ENCODE assay signal across 21 cellular contexts in genomic region chr6:82702574-82702973, GRCh38.
DNase-seq lines count a peak whose midpoint lies in the region; ATAC-seq, FAIRE-seq and TF ChIP-seq lines count a peak whose summit lies in the region.
"Had no signal": no experiment of that assay in that cellular context is flagged by ENCODE, and none has a peak within 500 bp of the region (broad histone marks: within the 10 kb centered on the region; RNA-seq: fewer than 3 reads in every experiment).

No MANE protein-coding gene starts in this region.

- H3K27ac ChIP-seq in GM12878 (ENCODE audit: control insufficient read depth, insufficient read depth) = no peak overlapping the region
- H3K27ac ChIP-seq: 22Rv1, A549, C4-2B, GM23248 had no signal

- no peaks in the 10 kb centered on the region for H3K36me3 ChIP-seq in GM12878 (ENCODE audit: control insufficient read depth in 2 of 2, insufficient read depth in 2 of 2, low read length in 1 of 2)
- H3K36me3 ChIP-seq in neuron (ENCODE audit: insufficient read depth, low read length) = no peaks in the 10 kb centered on the region

- in situ Hi-C loops in Caki2 (cut with HindIII; ENCODE audit: low pct_unique_long_range_greater_than_20kb, low sequenced_read_pairs) = no loop called here
- in situ Hi-C loops in GM12878 (cut with MboI) = no loop called here

- no peaks in the 10 kb centered on the region for H3K27me3 ChIP-seq in GM12878 (replicated peaks in 1 of 2; ENCODE audit: control insufficient read depth in 2 of 2, insufficient read depth in 2 of 2, low read length in 1 of 2)
- no peaks in the 10 kb centered on the region for H3K27me3 ChIP-seq in neuron (ENCODE audit: insufficient read depth, low read length)

- no peaks in the 10 kb centered on the region for H4K20me1 ChIP-seq in GM12878 (ENCODE audit: control insufficient read depth, insufficient read depth)

- H3K4me3 ChIP-seq in GM12878 (no peak overlapping the region), neuron (ENCODE audit: low read length) (no peak overlapping the region)
- H3K4me3 ChIP-seq: A549, GM23248 had no signal

- no peak for TF ChIP-seq POLR2A in GM12878 (IDR thresholded peaks at IDR 0.05; ENCODE audit: low read depth, low read length)

- intact Hi-C loops in GM12878 (cut with micrococcal nuclease; ENCODE audit: unreplicated experiment) = no loop called here

- TF ChIP-seq EP300 in GM12878 (IDR thresholded peaks at IDR 0.05; ENCODE audit: borderline replicate concordance in 1 of 2, control insufficient read depth in 1 of 2, low read depth in 2 of 2, low read length in 2 of 2) = no peak

- H3K9ac ChIP-seq in GM12878 (ENCODE audit: control insufficient read depth, insufficient read depth, low read length) = no peak overlapping the region
- H3K9ac ChIP-seq: GM23248 had no signal

- no peak for TF ChIP-seq RAD21 in GM12878 (IDR thresholded peaks at IDR 0.05; ENCODE audit: insufficient read depth, low read depth, low read length)

- H2AFZ ChIP-seq in GM12878 (ENCODE audit: control insufficient read depth, low read depth, low read length) (no peak overlapping the region), neuron (ENCODE audit: low read depth, low read length) (peak overlapping the region; percentile 61)
- H2AFZ ChIP-seq: GM23248 had no signal

- no TSS peak for BruUV-seq in GM12878 (replicated peaks; lab: Mats Ljungman, UMichigan)

- SMC1A ChIA-PET in GM12878 (lab: Charles Lee; ENCODE audit: uncharacterized antibody, unreplicated experiment) = no interaction called here

- TF ChIP-seq CTCF in GM12878 (IDR thresholded peaks at IDR 0.05 in 2 of 3, conservative IDR thresholded peaks at IDR 0.05 in 1 of 3; ENCODE audit: control insufficient read depth in 2 of 3, extremely low read depth in 1 of 3, insufficient read depth in 1 of 3, low read depth in 3 of 3, low read length in 3 of 3) = no peak

- DNase-seq in Caki2 (ENCODE audit: low read depth) (peak; percentile 35), GM12878 (ENCODE audit: low read depth, low spot score) (no peak), kidney glomerular epithelial cell (lab: John Stamatoyannopoulos, UW) (peak; percentile 53), NCI-H2196 treated with DMSO at 0.1 percent for 48 hours (lab: John Stamatoyannopoulos, UW; ENCODE audit: unreplicated experiment) (no peak), NCI-H446 (lab: John Stamatoyannopoulos, UW) (no peak)
- DNase-seq: AML-193; Caco-2; CD4-positive, alpha-beta T cell; DMS153; DMS79; GDM1; GM23248; HCEC 1CT; HFFc6 had no signal

- RAD21 ChIA-PET in GM12878 (lab: Charles Lee; ENCODE audit: unreplicated experiment) = no interaction called here

- H3K4me1 ChIP-seq in GM12878 (ENCODE audit: control insufficient read depth, insufficient read depth, low read length) = no peaks in the 10 kb centered on the region
- peaks cover 7% of the 10 kb centered on the region for H3K4me1 ChIP-seq in neuron (ENCODE audit: insufficient read depth, low read length)
- H3K4me1 ChIP-seq: A549, Caco-2 had no signal

- no peak overlapping the region for H3K4me2 ChIP-seq in GM12878 (ENCODE audit: control insufficient read depth, insufficient read depth)
- H3K4me2 ChIP-seq: A549 had no signal

- no peaks in the 10 kb centered on the region; the same call in 2 of the 3 replicates for H3K9me3 ChIP-seq in GM12878 (replicated peaks; ENCODE audit: control insufficient read depth, insufficient read depth, low read length)
- H3K9me3 ChIP-seq in neuron (ENCODE audit: low read length) = peaks cover 2% of the 10 kb centered on the region
- H3K9me3 ChIP-seq: A549, Caco-2 had no signal

- CTCF ChIA-PET in GM12878 (lab: Yijun Ruan, JAX) = interaction anchor here (0.7 kb wide), 1 partner anchor 10 kb away, joined by 3 read pairs; no protein-coding TSS in a partner anchor

- POLR2A ChIA-PET in GM12878 (lab: Charles Lee) = no interaction called here

- FAIRE-seq in GM12878 (lab: Jason Lieb, UNC) = no peak
- FAIRE-seq: A549, GM19239, H54 had no signal

- WGBS in GM12878 (ENCODE audit: insufficient coverage, insufficient replicate concordance, low lambda C conversion rate, missing lambda C conversion rate) = 18% methylated on average over 3 of the region's 3 CpGs

- no peak for ATAC-seq in GM12878
- ATAC-seq in GM18502 (IDR thresholded peaks at IDR 0.05; ENCODE audit: poor library complexity, unreplicated experiment) = no peak
- ATAC-seq: A549 had no signal

- no peaks in the 10 kb centered on the region for H3K79me2 ChIP-seq in GM12878 (ENCODE audit: control insufficient read depth, insufficient read depth, low read length)

TF ChIP-seq in GM12878, 131 proteins besides CTCF, POLR2A, EP300 and RAD21:
- TF ChIP-seq PKNOX1 (IDR thresholded peaks at IDR 0.05) (peak; percentile 21; the same call in 1 of the 2 replicates), MTA3 (IDR thresholded peaks at IDR 0.05; ENCODE audit: borderline replicate concordance, low read length) (no peak)

Comparison
In these comparisons a context has a peak if more than half of its experiments do, and no peak if none do; other contexts are left out.
1. DNase-seq: peak in Caki2 (single experiment) and kidney glomerular epithelial cell (single experiment); none in GM12878 (single experiment), NCI-H2196 treated with DMSO at 0.1 percent for 48 hours (single experiment) and NCI-H446 (0 of 2).